In genomic region chr19:17862711-17863519, GRCh38 we compare ENCODE assay signal across 12 cellular contexts. TPM values are rescaled to one million over a fixed set of nuclear protein-coding genes. Genes with fewer than 3 reads are reported as not detected.
A peak's percentile ranks its signal among the peaks of the same experiment; 100 is the strongest.
DNase-seq lines count a peak whose midpoint lies in the region; ATAC-seq and TF ChIP-seq lines count a peak whose summit lies in the region.
"Had no signal": no experiment of that assay in that cellular context is flagged by ENCODE, and none has a peak within 500 bp of the region (broad histone marks: within the 10 kb centered on the region; RNA-seq: fewer than 3 reads in every experiment).

No MANE protein-coding gene starts in this region.

- CTCF ChIA-PET in activated CD4-positive, alpha-beta T cell treated with anti-CD3 and anti-CD28 coated beads for 36 hours (lab: Charles Lee), result interaction anchor here (1.0 to 6.9 kb wide), 2 partner anchors 9 to 70 kb away, joined by 3 to 102 read pairs; partner anchors contain the start of genes CCDC124 and SLC5A5

- TF ChIP-seq CTCF in HFF-Myc (IDR thresholded peaks at IDR 0.05; ENCODE audit: low read depth, low read length, missing control alignments) (no peak), progenitor cell of endocrine pancreas (IDR thresholded peaks at IDR 0.05; ENCODE audit: unreplicated experiment) (no peak)

- H3K36me3 Mint-ChIP-seq in activated CD4-positive, alpha-beta T cell treated with anti-CD3 and anti-CD28 coated beads for 36 hours (ENCODE audit: low read depth), result peaks cover 56% of the 10 kb centered on the region
- H3K36me3 Mint-ChIP-seq in activated naive CD8-positive, alpha-beta T cell treated with anti-CD3 and anti-CD28 coated beads for 36 hours, result peaks cover 60% of the 10 kb centered on the region
- H3K36me3 Mint-ChIP-seq in progenitor cell of endocrine pancreas (ENCODE audit: insufficient read depth), result peaks cover 17% of the 10 kb centered on the region

- POLR2A ChIA-PET in activated CD4-positive, alpha-beta T cell treated with anti-CD3 and anti-CD28 coated beads for 36 hours (lab: Charles Lee), result interaction anchor here (0.5 to 1.6 kb wide), 5 partner anchors 9 to 414 kb away, joined by 4 to 8 read pairs (median 4); partner anchors contain the start of genes CCDC124 and SLC5A5

- DNase-seq in activated CD4-positive, alpha-beta T cell treated with anti-CD3 and anti-CD28 coated beads for 36 hours, result no peak
- DNase-seq in activated CD4-positive, alpha-beta T cell treated with anti-CD3 and anti-CD28 coated beads for 1 hour, result no peak
- DNase-seq in HFF-Myc (ENCODE audit: extremely low read depth, low read depth) (no peak), progenitor cell of endocrine pancreas (ENCODE audit: low spot score, unreplicated experiment) (no peak), RKO (ENCODE audit: low spot score) (no peak)
- no peak for DNase-seq in activated naive CD8-positive, alpha-beta T cell treated with anti-CD3 and anti-CD28 coated beads for 36 hours
- DNase-seq in effector CD4-positive, alpha-beta T cell, result no peak
- DNase-seq: T1000 had no signal

- H3K4me1 Mint-ChIP-seq in activated CD4-positive, alpha-beta T cell treated with anti-CD3 and anti-CD28 coated beads for 36 hours, result peaks cover 31% of the 10 kb centered on the region
- H3K4me1 Mint-ChIP-seq in activated naive CD8-positive, alpha-beta T cell treated with anti-CD3 and anti-CD28 coated beads for 36 hours, result peaks cover 40% of the 10 kb centered on the region
- H3K4me1 Mint-ChIP-seq in progenitor cell of endocrine pancreas (ENCODE audit: low read depth), result peaks cover 19% of the 10 kb centered on the region

- H3K27ac Mint-ChIP-seq in activated CD4-positive, alpha-beta T cell treated with anti-CD3 and anti-CD28 coated beads for 36 hours, result peak overlapping the region; percentile 82
- peak overlapping the region; percentile 99 for H3K27ac Mint-ChIP-seq in activated naive CD8-positive, alpha-beta T cell treated with anti-CD3 and anti-CD28 coated beads for 36 hours
- H3K27ac Mint-ChIP-seq in progenitor cell of endocrine pancreas, result no peak overlapping the region

- H3K27me3 Mint-ChIP-seq in activated CD4-positive, alpha-beta T cell treated with anti-CD3 and anti-CD28 coated beads for 36 hours, result no peaks in the 10 kb centered on the region
- peaks cover 10% of the 10 kb centered on the region for H3K27me3 Mint-ChIP-seq in activated naive CD8-positive, alpha-beta T cell treated with anti-CD3 and anti-CD28 coated beads for 36 hours
- H3K27me3 Mint-ChIP-seq in progenitor cell of endocrine pancreas, result peaks cover 5% of the 10 kb centered on the region

- intact Hi-C loops in activated CD4-positive, alpha-beta T cell treated with anti-CD3 and anti-CD28 coated beads for 36 hours (cut with DNase I, micrococcal nuclease), result no loop called here

- H3K9me3 Mint-ChIP-seq in activated CD4-positive, alpha-beta T cell treated with anti-CD3 and anti-CD28 coated beads for 36 hours (ENCODE audit: low read depth), result no peaks in the 10 kb centered on the region
- no peaks in the 10 kb centered on the region for H3K9me3 Mint-ChIP-seq in activated naive CD8-positive, alpha-beta T cell treated with anti-CD3 and anti-CD28 coated beads for 36 hours
- no peaks in the 10 kb centered on the region for H3K9me3 Mint-ChIP-seq in progenitor cell of endocrine pancreas (ENCODE audit: low read depth)

- peak overlapping the region; percentile 97 for H3K4me3 Mint-ChIP-seq in activated CD4-positive, alpha-beta T cell treated with anti-CD3 and anti-CD28 coated beads for 36 hours
- peak overlapping the region; percentile 99 for H3K4me3 Mint-ChIP-seq in activated naive CD8-positive, alpha-beta T cell treated with anti-CD3 and anti-CD28 coated beads for 36 hours
- H3K4me3 Mint-ChIP-seq in progenitor cell of endocrine pancreas (ENCODE audit: low read depth), result peak overlapping the region; percentile 37

- peak overlapping the region; percentile 92 for H3K4me3 ChIP-seq in HFF-Myc (replicated peaks; ENCODE audit: low read depth, low read length)

- no peak for ATAC-seq in activated CD4-positive, alpha-beta T cell treated with anti-CD3 and anti-CD28 coated beads for 36 hours
- ATAC-seq in HG02852 (IDR thresholded peaks at IDR 0.05; ENCODE audit: unreplicated experiment), result no peak

RNA-seq across cellular contexts. Expression of gene RPL18A, which starts 3.2 kb away (rescaled TPM):
- 1,000 to 10,000 TPM; 3,109 to 3,329 TPM for total RNA-seq in activated CD4-positive, alpha-beta T cell treated with anti-CD3 and anti-CD28 coated beads for 36 hours
- 1,000 to 10,000 TPM; 3,144 to 3,196 TPM for total RNA-seq in activated naive CD8-positive, alpha-beta T cell treated with anti-CD3 and anti-CD28 coated beads for 36 hours
- total RNA-seq in progenitor cell of endocrine pancreas, result 1,687 and 1,716 TPM in 2 replicates

RNA-seq across cellular contexts. Expression of gene SLC5A5, which starts 8.8 kb away (rescaled TPM):
- total RNA-seq in activated CD4-positive, alpha-beta T cell treated with anti-CD3 and anti-CD28 coated beads for 36 hours, result 1 to 10 TPM; 1.0 to 1.3 TPM
- total RNA-seq in activated naive CD8-positive, alpha-beta T cell treated with anti-CD3 and anti-CD28 coated beads for 36 hours, result 1 to 10 TPM; 1.5 to 1.7 TPM
- not detected in 2 replicates for total RNA-seq in progenitor cell of endocrine pancreas
- total RNA-seq: mucosa of gallbladder, subcutaneous adipose tissue had no signal

RNA-seq across cellular contexts. Expression of gene JAK3, which starts 15.1 kb away (rescaled TPM):
- total RNA-seq in activated CD4-positive, alpha-beta T cell treated with anti-CD3 and anti-CD28 coated beads for 36 hours, result 100 to 1,000 TPM; 174 to 180 TPM
- total RNA-seq in activated naive CD8-positive, alpha-beta T cell treated with anti-CD3 and anti-CD28 coated beads for 36 hours, result 10 to 100 TPM; 90.3 to 91.1 TPM
- 0.74 and 0.95 TPM in 2 replicates for total RNA-seq in progenitor cell of endocrine pancreas

RNA-seq across cellular contexts. Expression of gene INSL3, which starts 41.6 kb away (rescaled TPM):
- total RNA-seq in activated CD4-positive, alpha-beta T cell treated with anti-CD3 and anti-CD28 coated beads for 36 hours, result 1 to 10 TPM; 6.9 to 9.7 TPM
- total RNA-seq in activated naive CD8-positive, alpha-beta T cell treated with anti-CD3 and anti-CD28 coated beads for 36 hours, result 1 to 10 TPM; 1.7 to 1.8 TPM
- total RNA-seq in progenitor cell of endocrine pancreas, result not detected in 2 replicates
- total RNA-seq: mucosa of gallbladder, NCI-H460, subcutaneous adipose tissue had no signal

Comparison
In these comparisons a context has a peak if more than half of its experiments do, and no peak if none do; other contexts are left out.
1. H3K4me3 Mint-ChIP-seq: peak in every context shown above with its lines; median percentile 99 in activated naive CD8-positive, alpha-beta T cell treated with anti-CD3 and anti-CD28 coated beads for 36 hours; 97 in activated CD4-positive, alpha-beta T cell treated with anti-CD3 and anti-CD28 coated beads for 36 hours; 37 in progenitor cell of endocrine pancreas.
2. RNA of gene JAK3, which starts 15.1 kb away (total RNA-seq): 174 to 180 TPM in activated CD4-positive, alpha-beta T cell treated with anti-CD3 and anti-CD28 coated beads for 36 hours and 90.3 to 91.1 TPM in activated naive CD8-positive, alpha-beta T cell treated with anti-CD3 and anti-CD28 coated beads for 36 hours; 0.74 to 0.95 TPM in progenitor cell of endocrine pancreas; every median in the first group is over 10 times any median in the second.